In genomic region chr10:109187677-109188076, GRCh38 we compare ENCODE assay signal across 24 cellular contexts.
DNase-seq lines count a peak whose midpoint lies in the region; ATAC-seq and TF ChIP-seq lines count a peak whose summit lies in the region.
"Had no signal": no experiment of that assay in that cellular context is flagged by ENCODE, and none has a peak within 500 bp of the region (broad histone marks: within the 10 kb centered on the region; RNA-seq: fewer than 3 reads in every experiment).

No MANE protein-coding gene starts in this region.

- POLR2A ChIA-PET in CD4-positive, alpha-beta T cell (lab: Charles Lee) = no interaction called here

- H3K27ac ChIP-seq in CD4-positive, alpha-beta T cell (ENCODE audit: low read depth, low read length) = no peak overlapping the region
- H3K27ac ChIP-seq: A549, PC-9, SJSA1 had no signal

- ATAC-seq in HG02798 (IDR thresholded peaks at IDR 0.05; ENCODE audit: poor library complexity, unreplicated experiment) (no peak), HG03439 (IDR thresholded peaks at IDR 0.05; ENCODE audit: unreplicated experiment) (no peak)
- ATAC-seq in CD4-positive, alpha-beta T cell (ENCODE audit: poor library complexity) = no peak
- ATAC-seq: A549, GM23338, K562 had no signal

- no peaks in the 10 kb centered on the region for H3K27me3 Mint-ChIP-seq in CD4-positive, alpha-beta T cell

- intact Hi-C loops in CD4-positive, alpha-beta T cell (cut with DNase I, micrococcal nuclease) = no loop called here

- no peak for TF ChIP-seq CTCF in foreskin fibroblast (IDR thresholded peaks at IDR 0.05; ENCODE audit: low read depth, low read length)
- no peak for TF ChIP-seq CTCF in CD4-positive, alpha-beta T cell (IDR thresholded peaks at IDR 0.05)

- H3K9me3 Mint-ChIP-seq in CD4-positive, alpha-beta T cell = peaks cover 22% of the 10 kb centered on the region

- no peaks in the 10 kb centered on the region for H3K4me1 Mint-ChIP-seq in CD4-positive, alpha-beta T cell (ENCODE audit: low read depth)
- H3K4me1 Mint-ChIP-seq: CD14-positive monocyte, GM23338, H9 had no signal

- H3K36me3 Mint-ChIP-seq in CD4-positive, alpha-beta T cell (ENCODE audit: low read depth) = no peaks in the 10 kb centered on the region
- H3K36me3 Mint-ChIP-seq: CD14-positive monocyte had no signal

- H3K9me3 ChIP-seq in CD4-positive, alpha-beta T cell (ENCODE audit: control insufficient read depth, low read length) = peaks cover 23% of the 10 kb centered on the region
- H3K9me3 ChIP-seq: BE2C, SJSA1 had no signal

- DNase-seq in EL = peak; percentile 45
- peak; percentile 11 for DNase-seq in T1000 (lab: John Stamatoyannopoulos, UW)
- DNase-seq in foreskin fibroblast = peak; percentile 54 to 66
- no peak for DNase-seq in retina
- DNase-seq in CD4-positive, alpha-beta T cell = no peak
- DNase-seq: BE2C, Calu3, DMS79 treated with DMSO at 0.1 percent for 48 hours, H9, Kasumi-1, MV-4-11, NCI-H2029, NCI-H446 treated with DMSO at 0.1 percent for 48 hours, NCI-H526 treated with DMSO at 0.1 percent for 48 hours, PC-9, Right ventricle myocardium superior, RPMI8226 had no signal

- H3K4me3 ChIP-seq in foreskin fibroblast (ENCODE audit: low read depth in 1 of 2, low read length in 2 of 2) = no peak overlapping the region
- H3K4me3 ChIP-seq: A549, GM23338, K562, PC-9, SJSA1 had no signal

- no peak overlapping the region for H3K27ac Mint-ChIP-seq in CD4-positive, alpha-beta T cell
- H3K27ac Mint-ChIP-seq: GM23338, H9 had no signal

- CTCF ChIA-PET in CD4-positive, alpha-beta T cell (lab: Charles Lee) = no interaction called here

- H3K27me3 ChIP-seq in CD4-positive, alpha-beta T cell (ENCODE audit: control insufficient read depth, insufficient read depth, low read length) = no peaks in the 10 kb centered on the region
- H3K27me3 ChIP-seq: BE2C, SJSA1 had no signal

- H3K4me3 Mint-ChIP-seq in CD4-positive, alpha-beta T cell = no peak overlapping the region
- H3K4me3 Mint-ChIP-seq: CD14-positive monocyte, GM23338, H9 had no signal

Comparison
In these comparisons a context has a peak if more than half of its experiments do, and no peak if none do; other contexts are left out.
1. DNase-seq: peak in EL (single experiment), T1000 (single experiment) and foreskin fibroblast (2 of 2); none in retina (single experiment) and CD4-positive, alpha-beta T cell (0 of 10).